ENCODE assay signal across 8 cellular contexts in genomic region chr7:129613016-129613337, GRCh38. TPM values are rescaled to one million over a fixed set of nuclear protein-coding genes. Genes with fewer than 3 reads are reported as not detected.
DNase-seq lines count a peak whose midpoint lies in the region; ATAC-seq, FAIRE-seq and TF ChIP-seq lines count a peak whose summit lies in the region.

No MANE protein-coding gene starts in this region.

- H3K4me1 Mint-ChIP-seq in T-helper 2 cell treated with Interferon-gamma antibody and Interleukin-4, amounts not matched to agents 5 μg/mL and 100 μg/mL, for 36 hours (ENCODE audit: low read depth) = peaks cover 42% of the 10 kb centered on the region

- H3K36me3 Mint-ChIP-seq in T-helper 2 cell treated with Interferon-gamma antibody and Interleukin-4, amounts not matched to agents 5 μg/mL and 100 μg/mL, for 36 hours (ENCODE audit: low read depth) = peaks cover 25% of the 10 kb centered on the region
- H3K36me3 Mint-ChIP-seq in activated naive CD4-positive, alpha-beta T cell treated with anti-CD3 and anti-CD28 coated beads, Interleukin-2, amount 50 U/mL, for 72 hours = peaks cover 16 to 25% of the 10 kb centered on the region in 2 donors

- H3K4me1 ChIP-seq in iPS-20b (ENCODE audit: insufficient read depth, low read length) = peaks cover 14% of the 10 kb centered on the region; the same call in 1 of the 2 replicates
- H3K4me1 ChIP-seq in stomach smooth muscle (ENCODE audit: control insufficient read depth, insufficient read depth, low read length) = peaks cover 18% of the 10 kb centered on the region

- peak overlapping the region; percentile 95 for H3K4me3 Mint-ChIP-seq in T-helper 2 cell treated with Interferon-gamma antibody and Interleukin-4, amounts not matched to agents 5 μg/mL and 100 μg/mL, for 36 hours

- H3K4me3 ChIP-seq in iPS-20b (ENCODE audit: low read length) (peak overlapping the region; percentile 95), stomach smooth muscle (ENCODE audit: low read length in 2 of 2) (peak overlapping the region; percentile 90 to 94)

- no peak for ATAC-seq in activated naive CD4-positive, alpha-beta T cell treated with anti-CD3 and anti-CD28 coated beads, Interleukin-2, amount 50 U/mL, for 72 hours
- no peak for ATAC-seq in GM21447 (IDR thresholded peaks at IDR 0.05; ENCODE audit: unreplicated experiment)

- H3K9me3 Mint-ChIP-seq in T-helper 2 cell treated with Interferon-gamma antibody and Interleukin-4, amounts not matched to agents 5 μg/mL and 100 μg/mL, for 36 hours = no peaks in the 10 kb centered on the region
- H3K9me3 Mint-ChIP-seq in activated naive CD4-positive, alpha-beta T cell treated with anti-CD3 and anti-CD28 coated beads, Interleukin-2, amount 50 U/mL, for 72 hours = no peaks in the 10 kb centered on the region

- no peak for DNase-seq in T-helper 2 cell treated with Interferon-gamma antibody and Interleukin-4, amounts not matched to agents 5 μg/mL and 100 μg/mL, for 36 hours (ENCODE audit: low spot score)
- DNase-seq in T-helper 2 cell (no peak), GM12892 (ENCODE audit: insufficient read length) (no peak), DMS79 (lab: John Stamatoyannopoulos, UW) (no peak)
- no peak for DNase-seq in activated naive CD4-positive, alpha-beta T cell treated with anti-CD3 and anti-CD28 coated beads, Interleukin-2, amount 50 U/mL, for 72 hours (ENCODE audit: low spot score in 2 of 2)

- no peak for FAIRE-seq in GM12892 (lab: Jason Lieb, UNC)

- H3K27ac ChIP-seq in iPS-20b (ENCODE audit: low read length) = no peak overlapping the region
- H3K27ac ChIP-seq in stomach smooth muscle (ENCODE audit: low read length) = peak overlapping the region; percentile 87

- no peak for TF ChIP-seq POLR2A in GM12892 (IDR thresholded peaks at IDR 0.05; ENCODE audit: low read depth, low read length)

- H3K36me3 ChIP-seq in iPS-20b (ENCODE audit: insufficient read depth, low read depth, low read length) (peaks cover 16% of the 10 kb centered on the region), stomach smooth muscle (ENCODE audit: control insufficient read depth in 2 of 2, insufficient read depth in 2 of 2, low read length in 2 of 2) (peaks cover 2 to 5% of the 10 kb centered on the region in 2 donors)

- no peaks in the 10 kb centered on the region for H3K9me3 ChIP-seq in iPS-20b (ENCODE audit: insufficient read depth, low read depth, low read length)
- no peaks in the 10 kb centered on the region for H3K9me3 ChIP-seq in stomach smooth muscle (ENCODE audit: control insufficient read depth in 2 of 2, low read length in 2 of 2)

- H3K27me3 ChIP-seq in iPS-20b (ENCODE audit: insufficient read depth, low read length) = no peaks in the 10 kb centered on the region
- no peaks in the 10 kb centered on the region for H3K27me3 ChIP-seq in stomach smooth muscle (ENCODE audit: control insufficient read depth in 1 of 2, insufficient read depth in 2 of 2, low read length in 2 of 2)

- peak overlapping the region; percentile 74; the same call in 1 of the 2 replicates for H3K9ac ChIP-seq in iPS-20b (ENCODE audit: low read depth, low read length)
- H3K9ac ChIP-seq in stomach smooth muscle (ENCODE audit: low read length in 2 of 2) = peak overlapping the region; percentile 80 to 89

- peak overlapping the region; percentile 90 for H3K27ac Mint-ChIP-seq in T-helper 2 cell treated with Interferon-gamma antibody and Interleukin-4, amounts not matched to agents 5 μg/mL and 100 μg/mL, for 36 hours
- H3K27ac Mint-ChIP-seq in activated naive CD4-positive, alpha-beta T cell treated with anti-CD3 and anti-CD28 coated beads, Interleukin-2, amount 50 U/mL, for 72 hours = peak overlapping the region; percentile 88 to 98

- no peaks in the 10 kb centered on the region for H3K27me3 Mint-ChIP-seq in T-helper 2 cell treated with Interferon-gamma antibody and Interleukin-4, amounts not matched to agents 5 μg/mL and 100 μg/mL, for 36 hours (ENCODE audit: low read depth)

RNA-seq across cellular contexts. Expression of gene NRF1, which starts 1.5 kb away (rescaled TPM):
- total RNA-seq in activated naive CD4-positive, alpha-beta T cell treated with anti-CD3 and anti-CD28 coated beads, Interleukin-2, amount 50 U/mL, for 72 hours = 10 to 100 TPM; 15.6 to 21.7 TPM
- polyA plus RNA-seq in GM12892 (2012; ENCODE audit: missing spikeins) = 7.6 TPM
